ENCODE assay signal across 10 cellular contexts in genomic region chr5:17185776-17186175, GRCh38. TPM values are rescaled to one million over a fixed set of nuclear protein-coding genes. Genes with fewer than 3 reads are reported as not detected.
DNase-seq lines count a peak whose midpoint lies in the region; ATAC-seq, FAIRE-seq and TF ChIP-seq lines count a peak whose summit lies in the region.
"Had no signal": no experiment of that assay in that cellular context is flagged by ENCODE, and none has a peak within 500 bp of the region (broad histone marks: within the 10 kb centered on the region; RNA-seq: fewer than 3 reads in every experiment).

No MANE protein-coding gene starts in this region.

- DNase-seq in Daoy (ENCODE audit: low read depth): peak; percentile 73
- peak; percentile 48 for DNase-seq in RCC 7860 (ENCODE audit: low spot score)
- DNase-seq in fibroblast of pulmonary artery (ENCODE audit: low read depth): peak; percentile 96
- peak; percentile 89 for DNase-seq in skeletal muscle cell (ENCODE audit: low read depth)
- no peak for DNase-seq in activated CD4-positive, alpha-beta T cell treated with anti-CD3 and anti-CD28 coated beads for 48 hours
- DNase-seq in AML-193 (lab: John Stamatoyannopoulos, UW): no peak
- DNase-seq in NCI-H345 treated with DMSO at 0.1 percent for 48 hours (lab: John Stamatoyannopoulos, UW; ENCODE audit: unreplicated experiment): no peak
- DNase-seq: NCI-H2029, occipital lobe had no signal

- H3K4me3 ChIP-seq in fibroblast of pulmonary artery (replicated peaks; ENCODE audit: low read depth, low read length) (no peak overlapping the region), skeletal muscle cell (ENCODE audit: low read depth, low read length) (no peak overlapping the region)

- no peak for FAIRE-seq in RCC 7860 (lab: Jason Lieb, UNC)

- no peak for ATAC-seq in GM18511 (IDR thresholded peaks at IDR 0.05; ENCODE audit: unreplicated experiment)

- peak; percentile 15 for TF ChIP-seq CTCF in fibroblast of pulmonary artery (IDR thresholded peaks at IDR 0.05; ENCODE audit: low read length, missing control alignments)

RNA-seq across cellular contexts. Expression of gene BASP1, which starts 31.7 kb away (rescaled TPM):
- total RNA-seq in Daoy (2014; rRNA removed; shearing (Covaris generic)): 114 and 124 TPM in 2 replicates

Comparison
In these comparisons a context has a peak if more than half of its experiments do, and no peak if none do; other contexts are left out.
1. DNase-seq: peak in Daoy (single experiment), RCC 7860 (single experiment), fibroblast of pulmonary artery (single experiment) and skeletal muscle cell (single experiment); none in activated CD4-positive, alpha-beta T cell treated with anti-CD3 and anti-CD28 coated beads for 48 hours (single experiment), AML-193 (0 of 2) and NCI-H345 treated with DMSO at 0.1 percent for 48 hours (single experiment).